In genomic region chr6:139425780-139426179, GRCh38 we compare ENCODE assay signal across 1 cellular context.
TF ChIP-seq lines count a peak whose summit lies in the region.

No MANE protein-coding gene starts in this region.

TF ChIP-seq in GM23338, 12 proteins besides CTCF, POLR2A, EP300 and RAD21 (continued from another document):
- TF ChIP-seq ETS1 (IDR thresholded peaks at IDR 0.05) (no peak), POLR2AphosphoS5 (IDR thresholded peaks at IDR 0.05; ENCODE audit: low read depth) (no peak), ZNF462 (CRISPR knock-in tag; IDR thresholded peaks at IDR 0.05) (no peak), NANOG (IDR thresholded peaks at IDR 0.05; ENCODE audit: borderline replicate concordance) (no peak), JUNB (IDR thresholded peaks at IDR 0.05; ENCODE audit: unreplicated experiment) (no peak)
